Comparison of ENCODE assay signal across 8 cellular contexts in genomic region chr21:25638634-25639166, GRCh38. TPM values are rescaled to one million over a fixed set of nuclear protein-coding genes. Genes with fewer than 3 reads are reported as not detected.
DNase-seq lines count a peak whose midpoint lies in the region; ATAC-seq, FAIRE-seq and TF ChIP-seq lines count a peak whose summit lies in the region.

No MANE protein-coding gene starts in this region.

- TF ChIP-seq CTCF in tibial artery (IDR thresholded peaks at IDR 0.05): no peak
- no peak for TF ChIP-seq CTCF in D721Med (IDR thresholded peaks at IDR 0.05; ENCODE audit: insufficient read depth, missing control alignments)

- ATAC-seq in HG03378 (IDR thresholded peaks at IDR 0.05; ENCODE audit: unreplicated experiment) (peak; percentile 23), left lobe of liver (peak; percentile 28), GM19463 (IDR thresholded peaks at IDR 0.05; ENCODE audit: unreplicated experiment) (no peak)

- peak overlapping the region in 1 of 2 donors; percentile 51 for H3K27ac ChIP-seq in tibial artery

- H3K9me3 ChIP-seq in tibial artery: no peaks in the 10 kb centered on the region

- DNase-seq in NCI-H1092 treated with DMSO at 0.1 percent for 48 hours (lab: John Stamatoyannopoulos, UW): peak; percentile 18
- DNase-seq in NCI-H1092 (lab: John Stamatoyannopoulos, UW): no peak
- peak; percentile 37 for DNase-seq in astrocyte of the hippocampus (ENCODE audit: low read depth, low spot score)
- no peak for DNase-seq in left lobe of liver (ENCODE audit: low spot score)
- no peak for DNase-seq in tibial artery
- no peak for DNase-seq in D721Med (ENCODE audit: insufficient read length, low spot score)

- H3K36me3 ChIP-seq in tibial artery: no peaks in the 10 kb centered on the region

- no peaks in the 10 kb centered on the region for H3K27me3 ChIP-seq in tibial artery

- peak overlapping the region; percentile 58 to 68 for H3K4me3 ChIP-seq in tibial artery

- no peak for FAIRE-seq in D721Med (lab: Jason Lieb, UNC)

- intact Hi-C loops in tibial artery (cut with DNase I; ENCODE audit: low total_unique reads): no loop called here

- peaks cover 0 to 22% (median 9%) of the 10 kb centered on the region in 4 donors for H3K4me1 ChIP-seq in tibial artery

RNA-seq across cellular contexts. Expression of gene JAM2, which starts 0.4 kb away (rescaled TPM):
- 1.8 TPM for total RNA-seq in left lobe of liver

RNA-seq across cellular contexts. Expression of gene MRPL39, which starts 31.4 kb away (rescaled TPM):
- total RNA-seq in left lobe of liver: 17.4 TPM

Comparison
In these comparisons a context has a peak if more than half of its experiments do, and no peak if none do; other contexts are left out.
1. DNase-seq: peak in NCI-H1092 treated with DMSO at 0.1 percent for 48 hours (single experiment) and astrocyte of the hippocampus (single experiment); none in NCI-H1092 (single experiment), left lobe of liver (single experiment), tibial artery (0 of 2) and D721Med (single experiment).